Comparison of ENCODE assay signal across 10 cellular contexts in genomic region chr2:66508358-66509071, GRCh38.
DNase-seq lines count a peak whose midpoint lies in the region; ATAC-seq and TF ChIP-seq lines count a peak whose summit lies in the region.
"Had no signal": no experiment of that assay in that cellular context is flagged by ENCODE, and none has a peak within 500 bp of the region (broad histone marks: within the 10 kb centered on the region; RNA-seq: fewer than 3 reads in every experiment).

No MANE protein-coding gene starts in this region.

- no peak overlapping the region for H2BK120ac ChIP-seq in mesendoderm (ENCODE audit: low read depth, low read length)

- H3K27ac Mint-ChIP-seq in effector memory CD8-positive, alpha-beta T cell, result no peak overlapping the region

- no peaks in the 10 kb centered on the region for H3K36me3 ChIP-seq in ectodermal cell (ENCODE audit: control insufficient read depth, insufficient read depth, low read length)
- no peaks in the 10 kb centered on the region for H3K36me3 ChIP-seq in mesendoderm (ENCODE audit: control insufficient read depth, insufficient read depth, low read length)
- peaks cover 0 to 3% of the 10 kb centered on the region in 2 donors for H3K36me3 ChIP-seq in vagina
- H3K36me3 ChIP-seq: Peyer's patch had no signal

- H3K4me2 ChIP-seq in mesendoderm (ENCODE audit: low read length), result no peak overlapping the region

- H3K9me3 Mint-ChIP-seq in effector memory CD8-positive, alpha-beta T cell, result peaks cover 0 to 5% of the 10 kb centered on the region in 2 donors

- H3K9me3 ChIP-seq in ectodermal cell (ENCODE audit: control insufficient read depth, low read length) (no peaks in the 10 kb centered on the region), vagina (no peaks in the 10 kb centered on the region)
- H3K9me3 ChIP-seq: Peyer's patch had no signal

- no peak overlapping the region for H2BK15ac ChIP-seq in mesendoderm (replicated peaks; ENCODE audit: low read depth)

- H3K4me1 ChIP-seq in ectodermal cell (ENCODE audit: control insufficient read depth, insufficient read depth, low read length), result peaks cover 35% of the 10 kb centered on the region
- H3K4me1 ChIP-seq in mesendoderm (ENCODE audit: control insufficient read depth, low read depth, low read length), result peaks cover 6% of the 10 kb centered on the region
- H3K4me1 ChIP-seq in vagina, result peaks cover 83% of the 10 kb centered on the region

- H3K56ac ChIP-seq in mesendoderm (ENCODE audit: low read length), result no peak overlapping the region

- H3K79me2 ChIP-seq in mesendoderm (ENCODE audit: control insufficient read depth, insufficient read depth, low read length), result no peaks in the 10 kb centered on the region

- peak overlapping the region; percentile 45 for H3K23ac ChIP-seq in mesendoderm (ENCODE audit: low read length)

- H2BK5ac ChIP-seq in mesendoderm (ENCODE audit: low read length), result no peak overlapping the region

- no peaks in the 10 kb centered on the region for H3K36me3 Mint-ChIP-seq in effector memory CD8-positive, alpha-beta T cell (ENCODE audit: insufficient read depth)

- 51 to 53% methylated on average over 19 to 20 of the region's 20 CpGs for WGBS in ectodermal cell, 2 experiments
- no CpG with 5 or more reads among the region's 20 CpGs for WGBS in mesendoderm (ENCODE audit: extremely low coverage, insufficient coverage, low lambda C conversion rate)

- peak; percentile 21 for ATAC-seq in Right ventricle myocardium superior (ENCODE audit: poor library complexity)
- ATAC-seq in HG03025 (IDR thresholded peaks at IDR 0.05; ENCODE audit: low FRiP score, unreplicated experiment), result no peak
- ATAC-seq in effector memory CD8-positive, alpha-beta T cell (replicated peaks), result no peak

- H3K4ac ChIP-seq in mesendoderm (ENCODE audit: low read depth, low read length), result no peak overlapping the region

- peak overlapping the region; percentile 10 for H3K9ac ChIP-seq in mesendoderm (ENCODE audit: low read length)

- H3K4me3 ChIP-seq in ectodermal cell (ENCODE audit: insufficient read depth, low read depth, low read length) (no peak overlapping the region), mesendoderm (ENCODE audit: low read length) (no peak overlapping the region), vagina (peak overlapping the region in 1 of 2 donors; percentile 4)

- H3K27me3 Mint-ChIP-seq in effector memory CD8-positive, alpha-beta T cell, result no peaks in the 10 kb centered on the region

- H3K27ac ChIP-seq in ectodermal cell (ENCODE audit: insufficient read depth, low read depth, low read length, poor library complexity, severe bottlenecking) (peak overlapping the region; percentile 45), mesendoderm (ENCODE audit: low read depth, low read length) (no peak overlapping the region), vagina (peak overlapping the region; percentile 16)
- H3K27ac ChIP-seq: VCaP had no signal

- TF ChIP-seq CTCF in vagina (IDR thresholded peaks at IDR 0.05), result no peak

- H3K4me3 Mint-ChIP-seq in effector memory CD8-positive, alpha-beta T cell, result no peak overlapping the region

- peaks cover 4% of the 10 kb centered on the region for H3K27me3 ChIP-seq in ectodermal cell (ENCODE audit: control insufficient read depth, insufficient read depth, low read length, poor library complexity, severe bottlenecking)
- H3K27me3 ChIP-seq in mesendoderm (ENCODE audit: insufficient read depth, low read length, poor library complexity), result no peaks in the 10 kb centered on the region
- H3K27me3 ChIP-seq in vagina, result no peaks in the 10 kb centered on the region
- H3K27me3 ChIP-seq: Peyer's patch had no signal

- no peak overlapping the region for H4K5ac ChIP-seq in mesendoderm (ENCODE audit: low read length)

- no peak for TF ChIP-seq POLR2A in vagina (IDR thresholded peaks at IDR 0.05)

- H3K18ac ChIP-seq in mesendoderm (ENCODE audit: low read length), result peak overlapping the region; percentile 42

- H3K4me1 Mint-ChIP-seq in effector memory CD8-positive, alpha-beta T cell (ENCODE audit: low read depth in 2 of 2), result no peaks in the 10 kb centered on the region

- H3K79me1 ChIP-seq in mesendoderm (ENCODE audit: low read length), result no peaks in the 10 kb centered on the region

- intact Hi-C loops in Right ventricle myocardium superior (cut with DNase I) (no loop called here), cardiac septum (cut with DNase I) (no loop called here), vagina (cut with DNase I) (no loop called here)

- no peak overlapping the region for H4K8ac ChIP-seq in mesendoderm (ENCODE audit: low read depth, low read length)

- no peak overlapping the region for H2AK5ac ChIP-seq in mesendoderm (ENCODE audit: low read length)

- no peak for DNase-seq in Right ventricle myocardium superior
- no peak for DNase-seq in cardiac septum (ENCODE audit: low spot score)
- DNase-seq in mesendoderm, result peak; percentile 22
- no peak for DNase-seq in vagina (ENCODE audit: extremely low spot score in 2 of 2)
- no peak for DNase-seq in midbrain (lab: John Stamatoyannopoulos, UW)
- no peak for DNase-seq in effector memory CD8-positive, alpha-beta T cell
- DNase-seq: Peyer's patch had no signal
